25 cellular contexts compared by ENCODE assay signal in genomic region chr13:24135674-24136300, GRCh38. TPM values are rescaled to one million over a fixed set of nuclear protein-coding genes. Genes with fewer than 3 reads are reported as not detected.
DNase-seq lines count a peak whose midpoint lies in the region; ATAC-seq and FAIRE-seq lines count a peak whose summit lies in the region.
"Had no signal": no experiment of that assay in that cellular context is flagged by ENCODE, and none has a peak within 500 bp of the region (broad histone marks: within the 10 kb centered on the region; RNA-seq: fewer than 3 reads in every experiment).

No MANE protein-coding gene starts in this region.

- peaks cover 7% of the 10 kb centered on the region for H3K9me3 Mint-ChIP-seq in activated T-helper 17 cell treated with anti-CD3 and anti-CD28 coated beads, Interleukin-2, amount 50 U/mL, for 72 hours

- no peak overlapping the region for H3K4me3 Mint-ChIP-seq in activated T-helper 17 cell treated with anti-CD3 and anti-CD28 coated beads, Interleukin-2, amount 50 U/mL, for 72 hours
- H3K4me3 Mint-ChIP-seq: activated CD4-positive, alpha-beta T cell treated with anti-CD3 and anti-CD28 coated beads for 36 hours; activated CD8-positive, alpha-beta memory T cell treated with anti-CD3 and anti-CD28 coated beads, Interleukin-2, amount 10 ng/mL, durations not matched to agents 7 days and 5 days; effector memory CD8-positive, alpha-beta T cell; naive thymus-derived CD4-positive, alpha-beta T cell; stimulated activated naive CD8-positive, alpha-beta T cell treated with anti-CD3 and anti-CD28 coated beads, Interleukin-15, Interleukin-2, amounts not matched to agents 100 ng/mL and 50 ng/mL, for 24 hours had no signal

- DNase-seq in GM03348 (ENCODE audit: low spot score), result peak; percentile 40
- DNase-seq in RCC 7860 (ENCODE audit: low spot score), result peak; percentile 4
- DNase-seq in fibroblast of gingiva (ENCODE audit: low read depth), result peak; percentile 34
- peak; percentile 89 for DNase-seq in renal cortical epithelial cell (ENCODE audit: low read depth)
- no peak for DNase-seq in NOMO-1 (lab: John Stamatoyannopoulos, UW; ENCODE audit: unreplicated experiment in 2 of 2)
- no peak for DNase-seq in AML-193 (lab: John Stamatoyannopoulos, UW)
- DNase-seq: activated CD4-positive, alpha-beta T cell treated with anti-CD3 and anti-CD28 coated beads for 36 hours; activated CD8-positive, alpha-beta memory T cell treated with anti-CD3 and anti-CD28 coated beads, Interleukin-2, amount 10 ng/mL, durations not matched to agents 7 days and 5 days; BE2C; effector memory CD8-positive, alpha-beta T cell; hypothalamus; KBM-7; kidney; naive thymus-derived CD4-positive, alpha-beta T cell; NCI-H2081; NCI-H510A; pancreas; SW 1271; upper lobe of left lung had no signal

- H3K36me3 Mint-ChIP-seq in activated T-helper 17 cell treated with anti-CD3 and anti-CD28 coated beads, Interleukin-2, amount 50 U/mL, for 72 hours (ENCODE audit: low read depth), result no peaks in the 10 kb centered on the region

- no peak for ATAC-seq in GM21619 (IDR thresholded peaks at IDR 0.05; ENCODE audit: unreplicated experiment)
- no peak for ATAC-seq in activated T-helper 17 cell treated with anti-CD3 and anti-CD28 coated beads, Interleukin-2, amount 50 U/mL, for 72 hours (replicated peaks)
- ATAC-seq: activated CD4-positive, alpha-beta T cell treated with anti-CD3 and anti-CD28 coated beads for 36 hours; activated CD8-positive, alpha-beta memory T cell treated with anti-CD3 and anti-CD28 coated beads, Interleukin-2, amount 10 ng/mL, durations not matched to agents 7 days and 5 days; effector memory CD8-positive, alpha-beta T cell; GM12878; naive thymus-derived CD4-positive, alpha-beta T cell had no signal

- H3K27me3 Mint-ChIP-seq in activated T-helper 17 cell treated with anti-CD3 and anti-CD28 coated beads, Interleukin-2, amount 50 U/mL, for 72 hours, result peaks cover 11% of the 10 kb centered on the region
- H3K27me3 Mint-ChIP-seq: activated CD8-positive, alpha-beta memory T cell treated with anti-CD3 and anti-CD28 coated beads, Interleukin-2, amount 10 ng/mL, durations not matched to agents 7 days and 5 days had no signal

- H3K4me1 Mint-ChIP-seq in activated T-helper 17 cell treated with anti-CD3 and anti-CD28 coated beads, Interleukin-2, amount 50 U/mL, for 72 hours, result no peaks in the 10 kb centered on the region
- H3K4me1 Mint-ChIP-seq: activated CD4-positive, alpha-beta T cell treated with anti-CD3 and anti-CD28 coated beads for 36 hours; naive thymus-derived CD4-positive, alpha-beta T cell had no signal

- no peak overlapping the region for H3K27ac Mint-ChIP-seq in activated T-helper 17 cell treated with anti-CD3 and anti-CD28 coated beads, Interleukin-2, amount 50 U/mL, for 72 hours
- H3K27ac Mint-ChIP-seq: activated CD4-positive, alpha-beta T cell treated with anti-CD3 and anti-CD28 coated beads for 36 hours; activated CD8-positive, alpha-beta memory T cell treated with anti-CD3 and anti-CD28 coated beads, Interleukin-2, amount 10 ng/mL, durations not matched to agents 7 days and 5 days; activated T-helper 2 cell treated with anti-CD3 and anti-CD28 coated beads, Interferon-gamma antibody, Interleukin-2, Interleukin-4, amounts not matched to agents 10 μg/mL and 5 μg/mL and 100 μg/mL, durations not matched to agents 14 hours and 24 hours and 36 hours; effector memory CD8-positive, alpha-beta T cell; naive thymus-derived CD4-positive, alpha-beta T cell; stimulated activated naive CD8-positive, alpha-beta T cell treated with anti-CD3 and anti-CD28 coated beads, Interleukin-15, Interleukin-2, amounts not matched to agents 100 ng/mL and 50 ng/mL, for 24 hours had no signal

- FAIRE-seq in RCC 7860 (lab: Jason Lieb, UNC), result no peak
- FAIRE-seq: G401.6, GM12878, kidney, pancreas had no signal

RNA-seq across cellular contexts. Expression of gene SPATA13, which starts 24.7 kb away (rescaled TPM):
- 7.3 and 27.4 TPM in 2 replicates for total RNA-seq in renal cortical epithelial cell
- 10 to 100 TPM; 43.1 to 56.5 TPM for total RNA-seq in activated T-helper 17 cell treated with anti-CD3 and anti-CD28 coated beads, Interleukin-2, amount 50 U/mL, for 72 hours

Comparison
In these comparisons a context has a peak if more than half of its experiments do, and no peak if none do; other contexts are left out.
1. DNase-seq: peak in GM03348 (single experiment), RCC 7860 (single experiment), fibroblast of gingiva (single experiment) and renal cortical epithelial cell (single experiment); none in NOMO-1 (0 of 2) and AML-193 (0 of 2).